ENCODE assay signal across 24 cellular contexts in the genomic region with DNA sequence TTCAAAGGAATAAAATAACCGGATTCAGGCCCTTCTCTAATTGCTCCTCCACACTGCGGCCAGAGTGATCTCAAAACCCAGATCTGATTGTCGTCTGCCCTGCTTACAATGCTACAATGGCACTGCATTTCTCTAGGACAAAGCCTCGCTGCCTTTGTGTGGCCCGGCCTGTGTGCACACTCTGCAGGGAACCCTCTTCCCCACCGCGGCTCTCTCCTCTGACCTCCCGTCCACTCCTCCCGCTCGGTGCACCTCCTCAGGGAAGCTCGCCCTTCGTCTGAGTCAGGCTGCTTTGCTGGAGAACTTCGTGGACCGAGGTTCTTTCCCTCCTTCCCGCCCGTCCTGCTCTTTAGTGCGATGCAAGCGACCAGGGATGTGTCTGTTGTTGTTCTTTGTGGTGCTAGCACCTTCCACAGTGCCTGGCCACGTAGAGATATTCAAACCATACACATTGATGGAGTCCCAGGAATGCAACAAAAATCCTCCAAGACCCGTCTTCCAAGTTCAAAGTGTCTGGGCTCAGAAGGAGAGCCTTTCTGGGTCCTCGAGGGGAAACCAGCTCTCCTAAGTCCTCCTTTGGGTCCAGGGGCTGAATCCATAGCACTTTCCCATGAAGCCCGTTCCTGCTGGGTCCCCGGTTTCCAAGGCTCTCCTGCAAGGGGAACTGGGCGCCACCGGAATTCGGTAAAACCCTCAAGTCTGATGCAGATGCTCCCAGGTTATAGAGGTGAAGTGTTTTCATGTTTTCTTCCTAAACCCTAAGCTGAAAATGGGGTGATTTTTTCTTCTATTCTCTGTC.
"Had no signal": no experiment of that assay in that cellular context is flagged by ENCODE, and none has a peak within 500 bp of the region (broad histone marks: within the 10 kb centered on the region; RNA-seq: fewer than 3 reads in every experiment).

No MANE protein-coding gene starts in this region.

- DNase-seq: activated CD4-positive, alpha-beta T cell treated with anti-CD3 and anti-CD28 coated beads, Interleukin-2, amount 10 ng/mL, durations not matched to agents 24 days and 14 days; activated CD4-positive, CD25-positive, alpha-beta regulatory T cell; activated CD8-positive, alpha-beta T cell treated with anti-CD3 and anti-CD28 coated beads for 36 hours; activated effector memory CD4-positive, alpha-beta T cell treated with anti-CD3 and anti-CD28 coated beads, Interleukin-2, amount 50 U/mL, for 16 hours; activated naive CD4-positive, alpha-beta T cell treated with anti-CD3 and anti-CD28 coated beads, Interleukin-2, amount 50 U/mL, for 16 hours; activated T-cell treated with anti-CD3 and anti-CD28 coated beads, Interleukin-2, amount 50 U/mL, for 1 hour; aorta; brain microvascular endothelial cell; central memory CD4-positive, alpha-beta T cell; colonic mucosa; gastrocnemius medialis; kidney glomerular epithelial cell; left ventricle myocardium superior; mucosa of descending colon; naive B cell; stimulated activated CD4-positive, alpha-beta T cell treated with anti-CD3 and anti-CD28 coated beads, Interleukin-2, amount 100 ng/mL, for 24 hours; T-helper 1 cell; T-helper 9 cell; transverse colon had no signal

- H3K27ac Mint-ChIP-seq: activated CD4-positive, alpha-beta T cell treated with anti-CD3 and anti-CD28 coated beads, Interleukin-2, amount 10 ng/mL, durations not matched to agents 24 days and 14 days; activated CD8-positive, alpha-beta T cell treated with anti-CD3 and anti-CD28 coated beads for 36 hours; naive B cell; stimulated activated naive CD8-positive, alpha-beta T cell treated with anti-CD3 and anti-CD28 coated beads, Interleukin-15, Interleukin-2, amounts not matched to agents 100 ng/mL and 50 ng/mL, for 24 hours had no signal

- H3K9me3 ChIP-seq: colonic mucosa, gastrocnemius medialis, neutrophil, suprapubic skin had no signal

- H3K79me2 ChIP-seq: parathyroid adenoma had no signal

- H3K27me3 ChIP-seq: brain microvascular endothelial cell, colonic mucosa, neutrophil, suprapubic skin, transverse colon had no signal

- H3K4me3 Mint-ChIP-seq: activated CD4-positive, alpha-beta T cell treated with anti-CD3 and anti-CD28 coated beads, Interleukin-2, amount 10 ng/mL, durations not matched to agents 24 days and 14 days; activated CD8-positive, alpha-beta T cell treated with anti-CD3 and anti-CD28 coated beads for 36 hours; stimulated activated naive CD8-positive, alpha-beta T cell treated with anti-CD3 and anti-CD28 coated beads, Interleukin-15, Interleukin-2, amounts not matched to agents 100 ng/mL and 50 ng/mL, for 24 hours had no signal

- H3K27ac ChIP-seq: brain microvascular endothelial cell, colonic mucosa, gastrocnemius medialis, neutrophil, parathyroid adenoma, suprapubic skin, transverse colon had no signal

- ATAC-seq: activated CD8-positive, alpha-beta T cell treated with anti-CD3 and anti-CD28 coated beads for 36 hours; esophagus mucosa; gastrocnemius medialis; left ventricle myocardium superior; mucosa of descending colon had no signal

- H3K4me1 ChIP-seq: colonic mucosa, parathyroid adenoma had no signal

- H3K9ac ChIP-seq: parathyroid adenoma had no signal

- H2AFZ ChIP-seq: parathyroid adenoma had no signal
